ENCODE assay signal across 25 cellular contexts in genomic region chr16:87244646-87245197, GRCh38.
"Had no signal": no experiment of that assay in that cellular context is flagged by ENCODE, and none has a peak within 500 bp of the region (broad histone marks: within the 10 kb centered on the region; RNA-seq: fewer than 3 reads in every experiment).

No MANE protein-coding gene starts in this region.

- DNase-seq: activated B cell treated with CpG ODN at 0.5 μM for 24 hours; activated CD4-positive, alpha-beta memory T cell treated with anti-CD3 and anti-CD28 coated beads, Interleukin-2, amount 10 ng/mL, durations not matched to agents 7 days and 5 days; activated CD4-positive, alpha-beta T cell treated with anti-CD3 and anti-CD28 coated beads, Interleukin-2, amount 10 ng/mL, durations not matched to agents 7 days and 5 days; activated CD8-positive, alpha-beta memory T cell treated with anti-CD3 and anti-CD28 coated beads, Interleukin-2, amount 50 U/mL, for 48 hours; activated effector memory CD4-positive, alpha-beta T cell treated with Interleukin-2 at 50 U/mL for 16 hours; activated naive CD4-positive, alpha-beta T cell treated with Interleukin-2 at 50 U/mL for 16 hours; activated T-cell treated with anti-CD3 and anti-CD28 coated beads, Interleukin-2, amount 50 U/mL, for 1 hour; brain microvascular endothelial cell; KG1; NCI-H1092 treated with DMSO at 0.1 percent for 48 hours; NCI-H1417 treated with DMSO at 0.1 percent for 48 hours; NCI-H1694; NCI-H2029; NCI-H2107; NCI-H2171 treated with DMSO at 0.1 percent for 48 hours; NCI-H345; NCI-H510A; NCI-H526 treated with DMSO at 0.1 percent for 48 hours; NCI-H82; SIG-M5; T-helper 17 cell; T1000 had no signal

- H3K4me1 Mint-ChIP-seq: activated B cell treated with CpG ODN at 0.5 μM for 24 hours had no signal

- H3K9me3 Mint-ChIP-seq: activated B cell treated with CpG ODN at 0.5 μM for 24 hours; activated CD4-positive, alpha-beta memory T cell treated with anti-CD3 and anti-CD28 coated beads, Interleukin-2, amount 10 ng/mL, durations not matched to agents 7 days and 5 days; activated CD4-positive, alpha-beta T cell treated with anti-CD3 and anti-CD28 coated beads, Interleukin-2, amount 10 ng/mL, durations not matched to agents 7 days and 5 days had no signal

- H3K27me3 ChIP-seq: brain microvascular endothelial cell, cardiac muscle cell had no signal

- H3K4me3 Mint-ChIP-seq: activated B cell treated with CpG ODN at 0.5 μM for 24 hours; activated CD4-positive, alpha-beta memory T cell treated with anti-CD3 and anti-CD28 coated beads, Interleukin-2, amount 10 ng/mL, durations not matched to agents 7 days and 5 days; activated CD4-positive, alpha-beta T cell treated with anti-CD3 and anti-CD28 coated beads, Interleukin-2, amount 10 ng/mL, durations not matched to agents 7 days and 5 days; activated naive CD8-positive, alpha-beta T cell; T-helper 17 cell had no signal

- ATAC-seq: T-helper 17 cell had no signal

- H3K27ac ChIP-seq: brain microvascular endothelial cell, cardiac muscle cell had no signal

- H3K36me3 Mint-ChIP-seq: activated naive CD8-positive, alpha-beta T cell had no signal

- H3K4me3 ChIP-seq: cardiac muscle cell had no signal

- H3K27ac Mint-ChIP-seq: activated B cell treated with CpG ODN at 0.5 μM for 24 hours; activated CD4-positive, alpha-beta memory T cell treated with anti-CD3 and anti-CD28 coated beads, Interleukin-2, amount 10 ng/mL, durations not matched to agents 7 days and 5 days; activated CD4-positive, alpha-beta T cell treated with anti-CD3 and anti-CD28 coated beads, Interleukin-2, amount 10 ng/mL, durations not matched to agents 7 days and 5 days; activated naive CD8-positive, alpha-beta T cell; T-helper 17 cell had no signal

- H3K27me3 Mint-ChIP-seq: activated CD4-positive, alpha-beta memory T cell treated with anti-CD3 and anti-CD28 coated beads, Interleukin-2, amount 10 ng/mL, durations not matched to agents 7 days and 5 days; activated CD4-positive, alpha-beta T cell treated with anti-CD3 and anti-CD28 coated beads, Interleukin-2, amount 10 ng/mL, durations not matched to agents 7 days and 5 days; activated naive CD8-positive, alpha-beta T cell had no signal

- FAIRE-seq: TTC549 had no signal

- H3K36me3 ChIP-seq: brain microvascular endothelial cell, cardiac muscle cell had no signal
